1 cellular context compared by ENCODE assay signal in genomic region chr6:158907931-158908330, GRCh38.
TF ChIP-seq lines count a peak whose summit lies in the region.

No MANE protein-coding gene starts in this region.

TF ChIP-seq in GM23338, 12 proteins besides CTCF, POLR2A, EP300 and RAD21 (continued from another document):
- TF ChIP-seq, protein P1, sequence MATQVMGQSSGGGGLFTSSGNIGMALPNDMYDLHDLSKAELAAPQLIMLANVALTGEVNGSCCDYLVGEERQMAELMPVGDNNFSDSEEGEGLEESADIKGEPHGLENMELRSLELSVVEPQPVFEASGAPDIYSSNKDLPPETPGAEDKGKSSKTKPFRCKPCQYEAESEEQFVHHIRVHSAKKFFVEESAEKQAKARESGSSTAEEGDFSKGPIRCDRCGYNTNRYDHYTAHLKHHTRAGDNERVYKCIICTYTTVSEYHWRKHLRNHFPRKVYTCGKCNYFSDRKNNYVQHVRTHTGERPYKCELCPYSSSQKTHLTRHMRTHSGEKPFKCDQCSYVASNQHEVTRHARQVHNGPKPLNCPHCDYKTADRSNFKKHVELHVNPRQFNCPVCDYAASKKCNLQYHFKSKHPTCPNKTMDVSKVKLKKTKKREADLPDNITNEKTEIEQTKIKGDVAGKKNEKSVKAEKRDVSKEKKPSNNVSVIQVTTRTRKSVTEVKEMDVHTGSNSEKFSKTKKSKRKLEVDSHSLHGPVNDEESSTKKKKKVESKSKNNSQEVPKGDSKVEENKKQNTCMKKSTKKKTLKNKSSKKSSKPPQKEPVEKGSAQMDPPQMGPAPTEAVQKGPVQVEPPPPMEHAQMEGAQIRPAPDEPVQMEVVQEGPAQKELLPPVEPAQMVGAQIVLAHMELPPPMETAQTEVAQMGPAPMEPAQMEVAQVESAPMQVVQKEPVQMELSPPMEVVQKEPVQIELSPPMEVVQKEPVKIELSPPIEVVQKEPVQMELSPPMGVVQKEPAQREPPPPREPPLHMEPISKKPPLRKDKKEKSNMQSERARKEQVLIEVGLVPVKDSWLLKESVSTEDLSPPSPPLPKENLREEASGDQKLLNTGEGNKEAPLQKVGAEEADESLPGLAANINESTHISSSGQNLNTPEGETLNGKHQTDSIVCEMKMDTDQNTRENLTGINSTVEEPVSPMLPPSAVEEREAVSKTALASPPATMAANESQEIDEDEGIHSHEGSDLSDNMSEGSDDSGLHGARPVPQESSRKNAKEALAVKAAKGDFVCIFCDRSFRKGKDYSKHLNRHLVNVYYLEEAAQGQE (IDR thresholded peaks at IDR 0.05; ENCODE audit: unreplicated experiment), result no peak
- no peak for TF ChIP-seq POLR2AphosphoS5 (IDR thresholded peaks at IDR 0.05; ENCODE audit: low read depth)
- TF ChIP-seq CREB1 (CRISPR knock-in tag; IDR thresholded peaks at IDR 0.05; ENCODE audit: low read depth), result no peak
- TF ChIP-seq JUNB (IDR thresholded peaks at IDR 0.05; ENCODE audit: unreplicated experiment), result no peak
- no peak for TF ChIP-seq STAT1 (IDR thresholded peaks at IDR 0.05; ENCODE audit: unreplicated experiment)
